In the genomic region with DNA sequence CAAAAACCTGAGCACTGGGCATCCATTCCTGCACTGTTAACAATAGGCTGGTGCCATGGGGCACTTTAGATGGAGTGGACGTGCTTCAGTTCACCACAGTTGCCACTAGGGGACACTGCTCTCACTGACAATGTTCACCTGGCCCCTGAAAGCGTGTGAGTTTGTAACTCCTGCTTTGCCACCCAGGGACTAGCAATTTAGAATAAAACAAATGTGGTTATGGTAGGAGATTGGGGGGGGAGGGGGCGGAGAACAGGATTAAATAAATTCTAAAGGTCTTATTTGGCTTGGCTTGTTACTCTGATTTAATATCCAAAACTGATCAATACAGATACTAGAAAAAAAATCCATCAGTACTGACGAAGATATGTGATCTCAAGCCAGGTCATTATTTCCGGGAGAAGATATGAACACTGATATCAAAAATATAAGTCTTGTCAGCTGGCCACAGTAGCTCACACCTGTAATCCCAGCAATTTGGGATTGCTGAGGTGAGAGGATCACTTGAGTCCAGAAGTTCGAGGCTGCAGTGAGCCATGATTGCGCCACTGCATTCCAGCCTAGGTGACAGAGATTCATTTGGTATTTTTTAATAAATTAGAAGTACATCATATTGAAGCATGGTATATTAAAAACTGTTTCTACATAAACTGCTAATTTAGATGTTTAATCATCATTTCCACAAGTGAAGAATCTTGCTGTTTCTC, we compare ENCODE assay signal across 1 cellular context.
TF ChIP-seq lines count a peak whose summit lies in the region.

No MANE protein-coding gene starts in this region.

TF ChIP-seq in endothelial cell of umbilical vein, 7 proteins besides CTCF, POLR2A, EP300 and RAD21 (continued from another document):
- TF ChIP-seq EZH2 (IDR thresholded peaks at IDR 0.05; ENCODE audit: borderline replicate concordance, low read depth, low read length, severe bottlenecking) (no peak), FOS (IDR thresholded peaks at IDR 0.05; ENCODE audit: borderline replicate concordance, insufficient read depth, low read length) (no peak), GATA2 (IDR thresholded peaks at IDR 0.05; ENCODE audit: insufficient read depth, insufficient read length, low read depth, low read length) (no peak)
